Comparison of ENCODE assay signal across 13 cellular contexts in the genomic region with DNA sequence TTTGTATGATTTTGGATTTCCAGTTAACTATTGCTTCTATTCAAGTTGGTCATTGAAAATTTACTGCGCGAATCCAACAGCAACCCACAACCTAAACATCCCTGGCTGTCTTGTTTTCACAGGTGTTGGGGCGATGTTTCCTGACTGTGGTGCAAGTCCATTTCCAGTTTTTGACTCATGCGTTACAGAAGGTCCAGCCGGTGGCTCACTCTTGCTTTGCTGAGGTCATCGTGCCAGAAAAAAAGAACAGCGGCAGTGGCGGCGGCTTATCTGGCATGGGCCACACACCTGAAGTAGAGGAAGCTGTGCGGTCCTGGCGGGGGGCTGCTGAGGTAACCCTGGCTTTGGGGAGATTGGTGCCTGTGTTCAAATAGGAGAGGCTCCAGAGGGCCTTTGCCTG. TPM values are rescaled to one million over a fixed set of nuclear protein-coding genes. Genes with fewer than 3 reads are reported as not detected.
DNase-seq lines count a peak whose midpoint lies in the region; ATAC-seq and TF ChIP-seq lines count a peak whose summit lies in the region.
"Had no signal": no experiment of that assay in that cellular context is flagged by ENCODE, and none has a peak within 500 bp of the region (broad histone marks: within the 10 kb centered on the region; RNA-seq: fewer than 3 reads in every experiment).

No MANE protein-coding gene starts in this region.

- H3K18ac ChIP-seq in mesenchymal stem cell (ENCODE audit: low read depth in 1 of 2, low read length in 2 of 2): no peak overlapping the region

- H3K9me3 Mint-ChIP-seq in activated T-helper 17 cell treated with anti-CD3 and anti-CD28 coated beads, Interleukin-2, amount 50 U/mL, for 72 hours: no peaks in the 10 kb centered on the region
- H3K9me3 Mint-ChIP-seq: activated CD4-positive, alpha-beta memory T cell treated with anti-CD3 and anti-CD28 coated beads for 36 hours; activated T-helper 2 cell treated with anti-CD3 and anti-CD28 coated beads, Interferon-gamma antibody, Interleukin-2, Interleukin-4, amounts not matched to agents 10 μg/mL and 5 μg/mL and 100 μg/mL, durations not matched to agents 14 hours and 24 hours and 36 hours; naive B cell had no signal

- H4K8ac ChIP-seq in mesenchymal stem cell (ENCODE audit: low read length): no peak overlapping the region

- H3K4me1 Mint-ChIP-seq in activated T-helper 17 cell treated with anti-CD3 and anti-CD28 coated beads, Interleukin-2, amount 50 U/mL, for 72 hours: peaks cover 25% of the 10 kb centered on the region

- no peak overlapping the region for H3K9ac ChIP-seq in mesenchymal stem cell (ENCODE audit: low read length)

- no peaks in the 10 kb centered on the region for H3K27me3 Mint-ChIP-seq in activated T-helper 17 cell treated with anti-CD3 and anti-CD28 coated beads, Interleukin-2, amount 50 U/mL, for 72 hours
- H3K27me3 Mint-ChIP-seq: activated CD4-positive, alpha-beta memory T cell treated with anti-CD3 and anti-CD28 coated beads for 36 hours; naive B cell had no signal

- 98% methylated on average over 11 of the region's 11 CpGs for WGBS in mesenchymal stem cell

- H3K4ac ChIP-seq in mesenchymal stem cell (ENCODE audit: low read depth in 1 of 2, low read length in 2 of 2): no peak overlapping the region

- H3K4me2 ChIP-seq in mesenchymal stem cell (ENCODE audit: low read length, poor library complexity, severe bottlenecking): no peak overlapping the region

- H2BK12ac ChIP-seq in mesenchymal stem cell (ENCODE audit: low read length in 2 of 2): no peak overlapping the region

- no peak overlapping the region for H2BK15ac ChIP-seq in mesenchymal stem cell (ENCODE audit: low read depth, poor library complexity, severe bottlenecking)

- no peaks in the 10 kb centered on the region for H3K27me3 ChIP-seq in mesenchymal stem cell (ENCODE audit: control insufficient read depth in 1 of 2, insufficient read depth in 1 of 2, low read length in 2 of 2)
- H3K27me3 ChIP-seq in thoracic aorta (replicated peaks; ENCODE audit: insufficient read depth): no peaks in the 10 kb centered on the region

- H3K9me3 ChIP-seq in mesenchymal stem cell (ENCODE audit: control insufficient read depth, low read length) (no peaks in the 10 kb centered on the region), thoracic aorta (no peaks in the 10 kb centered on the region)

- H3K14ac ChIP-seq in mesenchymal stem cell (ENCODE audit: low read length in 2 of 2): no peak overlapping the region

- no peak overlapping the region for H2AFZ ChIP-seq in mesenchymal stem cell (ENCODE audit: low read depth, low read length)

- peaks cover 28% of the 10 kb centered on the region for H3K4me1 ChIP-seq in mesenchymal stem cell (ENCODE audit: control insufficient read depth, insufficient read depth, low read depth, low read length)
- H3K4me1 ChIP-seq in thoracic aorta (ENCODE audit: control insufficient read depth in 1 of 2, low read depth in 2 of 2): peaks cover 24 to 39% of the 10 kb centered on the region in 2 donors

- no peak for ATAC-seq in activated T-helper 17 cell treated with anti-CD3 and anti-CD28 coated beads, Interleukin-2, amount 50 U/mL, for 72 hours (replicated peaks)
- no peak for ATAC-seq in thoracic aorta (ENCODE audit: insufficient number of reproducible peaks, low FRiP score, low read depth)

- no peak overlapping the region for H4K91ac ChIP-seq in mesenchymal stem cell (ENCODE audit: low read length)

- peaks cover 50% of the 10 kb centered on the region for H3K36me3 Mint-ChIP-seq in activated T-helper 17 cell treated with anti-CD3 and anti-CD28 coated beads, Interleukin-2, amount 50 U/mL, for 72 hours (ENCODE audit: low read depth)

- DNase-seq in choroid plexus epithelial cell (ENCODE audit: low read depth) (peak; percentile 47), mesenchymal stem cell (no peak), thoracic aorta (ENCODE audit: low spot score) (peak; percentile 4), NCI-H1436 treated with DMSO at 0.1 percent for 48 hours (lab: John Stamatoyannopoulos, UW) (no peak), NCI-H226 (no peak), coronary artery (ENCODE audit: low spot score) (no peak)
- DNase-seq: activated CD4-positive, alpha-beta memory T cell treated with anti-CD3 and anti-CD28 coated beads for 36 hours; H7; naive B cell; NCI-H345; OCI-M1 had no signal

- no peak overlapping the region for H2BK120ac ChIP-seq in mesenchymal stem cell (ENCODE audit: low read depth, low read length)

- H3K4me3 ChIP-seq in choroid plexus epithelial cell (ENCODE audit: low read depth, low read length) (no peak overlapping the region), mesenchymal stem cell (ENCODE audit: insufficient read depth in 1 of 2, low read depth in 1 of 2, low read length in 2 of 2) (no peak overlapping the region), thoracic aorta (no peak overlapping the region), coronary artery (no peak overlapping the region)

- no peak overlapping the region for H2AK5ac ChIP-seq in mesenchymal stem cell (ENCODE audit: low read length, severe bottlenecking)

- peaks cover 21% of the 10 kb centered on the region for H3K79me1 ChIP-seq in mesenchymal stem cell (replicated peaks; ENCODE audit: low read length, poor library complexity, severe bottlenecking)

- no peak overlapping the region for H3K23ac ChIP-seq in mesenchymal stem cell (ENCODE audit: low read length in 2 of 2)

- peak overlapping the region; percentile 78 for H3K27ac Mint-ChIP-seq in activated T-helper 17 cell treated with anti-CD3 and anti-CD28 coated beads, Interleukin-2, amount 50 U/mL, for 72 hours
- H3K27ac Mint-ChIP-seq: activated CD4-positive, alpha-beta memory T cell treated with anti-CD3 and anti-CD28 coated beads for 36 hours; activated T-helper 2 cell treated with anti-CD3 and anti-CD28 coated beads, Interferon-gamma antibody, Interleukin-2, Interleukin-4, amounts not matched to agents 10 μg/mL and 5 μg/mL and 100 μg/mL, durations not matched to agents 14 hours and 24 hours and 36 hours had no signal

- H3K36me3 ChIP-seq in mesenchymal stem cell (ENCODE audit: control insufficient read depth in 1 of 2, insufficient read depth in 2 of 2, low read depth in 1 of 2, low read length in 2 of 2) (peaks cover 10 to 17% of the 10 kb centered on the region in 2 experiments), thoracic aorta (peaks cover 21% of the 10 kb centered on the region)

- TF ChIP-seq CTCF in choroid plexus epithelial cell (conservative IDR thresholded peaks at IDR 0.05; ENCODE audit: low read depth, low read length) (no peak), thoracic aorta (IDR thresholded peaks at IDR 0.05) (no peak), coronary artery (IDR thresholded peaks at IDR 0.05) (no peak)

- H3K4me3 Mint-ChIP-seq in activated T-helper 17 cell treated with anti-CD3 and anti-CD28 coated beads, Interleukin-2, amount 50 U/mL, for 72 hours: no peak overlapping the region
- H3K4me3 Mint-ChIP-seq: activated CD4-positive, alpha-beta memory T cell treated with anti-CD3 and anti-CD28 coated beads for 36 hours had no signal

- H3K27ac ChIP-seq in mesenchymal stem cell (ENCODE audit: low read length, poor library complexity, severe bottlenecking) (peak overlapping the region; percentile 86), thoracic aorta (peak overlapping the region; percentile 60 to 67), coronary artery (peak overlapping the region in 1 of 2 donors; percentile 67)

- peak overlapping the region; percentile 51 for H2BK5ac ChIP-seq in mesenchymal stem cell (ENCODE audit: low read depth, low read length, poor library complexity, severe bottlenecking)

RNA-seq across cellular contexts. Expression of a gene that starts 45.2 kb away (rescaled TPM):
- 1,000 to 10,000 TPM in 1 of 2 donors, 100 to 1,000 TPM in 1; 862 to 1,104 TPM for total RNA-seq in activated T-helper 17 cell treated with anti-CD3 and anti-CD28 coated beads, Interleukin-2, amount 50 U/mL, for 72 hours
- 92.4 TPM for polyA plus RNA-seq in mesenchymal stem cell (2013, experiment 1 of 2)
- polyA plus RNA-seq in mesenchymal stem cell (2013, experiment 2 of 2): 88.4 TPM
- 100 to 1,000 TPM; 112 to 207 TPM for total RNA-seq in thoracic aorta

Comparison
In these comparisons a context has a peak if more than half of its experiments do, and no peak if none do; other contexts are left out.
1. DNase-seq: peak in choroid plexus epithelial cell (single experiment) and thoracic aorta (single experiment); none in mesenchymal stem cell (single experiment), NCI-H1436 treated with DMSO at 0.1 percent for 48 hours (single experiment), NCI-H226 (single experiment) and coronary artery (single experiment).
2. RNA of a gene that starts 45.2 kb away (total RNA-seq): 862 to 1,104 TPM in activated T-helper 17 cell treated with anti-CD3 and anti-CD28 coated beads, Interleukin-2, amount 50 U/mL, for 72 hours; 112 to 207 TPM in thoracic aorta; every median in the first group is over 4 times any median in the second.